17 cellular contexts compared by ENCODE assay signal in genomic region chr2:17911491-17912260, GRCh38. TPM values are rescaled to one million over a fixed set of nuclear protein-coding genes. Genes with fewer than 3 reads are reported as not detected.
DNase-seq lines count a peak whose midpoint lies in the region; ATAC-seq, FAIRE-seq and TF ChIP-seq lines count a peak whose summit lies in the region.
"Had no signal": no experiment of that assay in that cellular context is flagged by ENCODE, and none has a peak within 500 bp of the region (broad histone marks: within the 10 kb centered on the region; RNA-seq: fewer than 3 reads in every experiment).

No MANE protein-coding gene starts in this region.

- 0% methylated on average over 5 of the region's 5 CpGs for WGBS in K562 (ENCODE audit: insufficient coverage, low coverage, missing lambda C conversion rate)

- no peaks in the 10 kb centered on the region for H3K36me3 ChIP-seq in K562 (ENCODE audit: control insufficient read depth, insufficient read depth, low read length)
- H3K36me3 ChIP-seq: ovary, tibial nerve, WERI-Rb-1 had no signal

- no peak overlapping the region for H3K27ac Mint-ChIP-seq in WTC11
- H3K27ac Mint-ChIP-seq: activated naive CD8-positive, alpha-beta T cell had no signal

- TF ChIP-seq EP300 in K562 (IDR thresholded peaks at IDR 0.05; ENCODE audit: low read length), result no peak

- in situ Hi-C loops in K562 (cut with MboI), result no loop called here

- H3K79me2 ChIP-seq in K562 (ENCODE audit: control insufficient read depth, insufficient read depth, low read length), result no peaks in the 10 kb centered on the region

- no peaks in the 10 kb centered on the region; a peak in 1 of 5 replicates for H3K4me1 ChIP-seq in K562 (replicated peaks in 1 of 2; ENCODE audit: control insufficient read depth in 2 of 2, insufficient read depth in 2 of 2, low read length in 2 of 2)

- FAIRE-seq in K562 (lab: Jason Lieb, UNC) (no peak), GM12891 (lab: Jason Lieb, UNC) (no peak)
- FAIRE-seq: GM19239 had no signal

- H3K36me3 Mint-ChIP-seq in WTC11, result peaks cover 17% of the 10 kb centered on the region
- H3K36me3 Mint-ChIP-seq: activated naive CD8-positive, alpha-beta T cell had no signal

- peak; percentile 30 for ATAC-seq in GM18517 (IDR thresholded peaks at IDR 0.05; ENCODE audit: unreplicated experiment)
- peak; percentile 35 for ATAC-seq in GM21526 (IDR thresholded peaks at IDR 0.05; ENCODE audit: low FRiP score, unreplicated experiment)
- peak; percentile 10 for ATAC-seq in HG03095 (IDR thresholded peaks at IDR 0.05; ENCODE audit: unreplicated experiment)
- no peak for ATAC-seq in K562
- no peak for ATAC-seq in WTC11
- no peak for ATAC-seq in GM21447 (IDR thresholded peaks at IDR 0.05; ENCODE audit: unreplicated experiment)

- no peaks in the 10 kb centered on the region for H3K27me3 ChIP-seq in K562 (ENCODE audit: control insufficient read depth in 2 of 2, insufficient read depth in 2 of 2, low read length in 2 of 2)
- H3K27me3 ChIP-seq: ovary, tibial nerve had no signal

- TF ChIP-seq RAD21 in K562 (CRISPR knock-in tag; conservative IDR thresholded peaks at IDR 0.05 in 1 of 2, IDR thresholded peaks at IDR 0.05 in 1 of 2), result no peak

- no peak overlapping the region for H3K9ac ChIP-seq in K562 (ENCODE audit: insufficient read depth in 1 of 2, low read depth in 2 of 2, low read length in 2 of 2)

- H3K9me1 ChIP-seq in K562 (ENCODE audit: control insufficient read depth, insufficient read depth, low read length), result no peaks in the 10 kb centered on the region

- CTCF ChIA-PET in K562 (lab: Yijun Ruan, JAX; ENCODE audit: low intra/inter-chr PET ratio) (no interaction called here), WTC11 (lab: Charles Lee) (interaction anchor here (0.8 to 1.0 kb wide), 2 partner anchors 32 to 60 kb away, joined by 3 read pairs; no protein-coding TSS in a partner anchor)

- H3K4me2 ChIP-seq in K562 (ENCODE audit: insufficient read depth, low read length), result no peak overlapping the region

- H3K9me3 Mint-ChIP-seq in WTC11, result peaks cover 23% of the 10 kb centered on the region

- no peak overlapping the region for H3K4me3 Mint-ChIP-seq in WTC11
- H3K4me3 Mint-ChIP-seq: activated naive CD8-positive, alpha-beta T cell had no signal

- H3K27ac ChIP-seq in K562 (ENCODE audit: extremely low read depth, low read depth, low read length), result no peak overlapping the region
- H3K27ac ChIP-seq: ovary, tibial nerve, WERI-Rb-1 had no signal

- TF ChIP-seq POLR2A in K562 (conservative IDR thresholded peaks at IDR 0.05), result no peak
- no peak for TF ChIP-seq POLR2A in GM12891 (IDR thresholded peaks at IDR 0.05; ENCODE audit: low read depth, low read length)

- peaks cover 47% of the 10 kb centered on the region for H3K4me1 Mint-ChIP-seq in WTC11

- H3K4me3 ChIP-seq in K562, result no peak overlapping the region
- H3K4me3 ChIP-seq: ovary, tibial nerve had no signal

- POLR2A ChIA-PET in K562 (lab: Yijun Ruan, JAX), result no interaction called here
- POLR2A ChIA-PET in WTC11 (lab: Charles Lee), result no interaction called here

- H3K27me3 Mint-ChIP-seq in WTC11 (ENCODE audit: low read depth), result no peaks in the 10 kb centered on the region

- no peak overlapping the region for H2AFZ ChIP-seq in K562 (ENCODE audit: low read depth, low read length)

- no peaks in the 10 kb centered on the region for H3K9me3 ChIP-seq in K562 (replicated peaks; ENCODE audit: control insufficient read depth, insufficient read depth, low read depth, low read length)
- H3K9me3 ChIP-seq: ovary had no signal

- intact Hi-C loops in K562 (cut with micrococcal nuclease), result no loop called here

- DNase-seq in K562 (ENCODE audit: extremely low read depth in 1 of 4, low spot score in 3 of 4) (no peak), GM12891 (ENCODE audit: insufficient read length, low spot score) (no peak), WTC11 (ENCODE audit: low spot score) (no peak)
- DNase-seq in activated CD8-positive, alpha-beta memory T cell treated with anti-CD3 and anti-CD28 coated beads, Interleukin-2, amount 50 U/mL, for 48 hours, result no peak
- DNase-seq: foreskin melanocyte, KBM-7, NCI-H1436, NCI-H510A, ovary, WERI-Rb-1 had no signal

- BruUV-seq in K562 (replicated peaks; lab: Mats Ljungman, UMichigan), result no TSS peak

- TF ChIP-seq CTCF in K562 (IDR thresholded peaks at IDR 0.05 in 2 of 3, conservative IDR thresholded peaks at IDR 0.05 in 1 of 3; ENCODE audit: insufficient read depth in 2 of 3, low read depth in 1 of 3, low read length in 3 of 3) (no peak), WTC11 (IDR thresholded peaks at IDR 0.05) (no peak)

- H4K20me1 ChIP-seq in K562 (replicated peaks; ENCODE audit: control insufficient read depth, insufficient read depth, low read length), result no peaks in the 10 kb centered on the region

TF ChIP-seq in K562, 482 proteins besides CTCF, POLR2A, EP300 and RAD21 (continues in another document):
- TF ChIP-seq ZNF780A (CRISPR knock-in tag; IDR thresholded peaks at IDR 0.05) (no peak), PTTG1 (tag; IDR thresholded peaks at IDR 0.05; ENCODE audit: low read depth) (no peak), ZSCAN32 (CRISPR knock-in tag; IDR thresholded peaks at IDR 0.05) (0 out of 2 replicates have a peak, but pooled peaks have one; percentile 47)

TF ChIP-seq in GM12891, 5 proteins besides CTCF, POLR2A, EP300 and RAD21:
- TF ChIP-seq POLR2AphosphoS5 (IDR thresholded peaks at IDR 0.05; ENCODE audit: low read depth, low read length), result no peak
- TF ChIP-seq POU2F2 (IDR thresholded peaks at IDR 0.05; ENCODE audit: low read depth, low read length), result no peak
- no peak for TF ChIP-seq TAF1 (IDR thresholded peaks at IDR 0.05; ENCODE audit: low read depth, low read length)
- TF ChIP-seq PAX5 (IDR thresholded peaks at IDR 0.05; ENCODE audit: insufficient read depth, low read length, severe bottlenecking), result no peak
- no peak for TF ChIP-seq SPI1 (IDR thresholded peaks at IDR 0.05; ENCODE audit: low read depth, low read length)

TF ChIP-seq in WTC11, 78 proteins besides CTCF, POLR2A, EP300 and RAD21 (continues in another document):
- TF ChIP-seq GRHL2 (CRISPR knock-in tag; IDR thresholded peaks at IDR 0.05; ENCODE audit: insufficient replicate concordance, severe bottlenecking) (no peak), ZBTB21 (CRISPR knock-in tag; IDR thresholded peaks at IDR 0.05; ENCODE audit: borderline replicate concordance) (no peak), SMAD4 (CRISPR knock-in tag; IDR thresholded peaks at IDR 0.05) (no peak), ATF1 (CRISPR knock-in tag; IDR thresholded peaks at IDR 0.05) (no peak), ZNF425 (CRISPR knock-in tag; conservative IDR thresholded peaks at IDR 0.05) (no peak), ZNF121 (CRISPR knock-in tag; IDR thresholded peaks at IDR 0.05) (no peak), JUN (CRISPR knock-in tag; IDR thresholded peaks at IDR 0.05) (no peak)
- TF ChIP-seq, protein P1, sequence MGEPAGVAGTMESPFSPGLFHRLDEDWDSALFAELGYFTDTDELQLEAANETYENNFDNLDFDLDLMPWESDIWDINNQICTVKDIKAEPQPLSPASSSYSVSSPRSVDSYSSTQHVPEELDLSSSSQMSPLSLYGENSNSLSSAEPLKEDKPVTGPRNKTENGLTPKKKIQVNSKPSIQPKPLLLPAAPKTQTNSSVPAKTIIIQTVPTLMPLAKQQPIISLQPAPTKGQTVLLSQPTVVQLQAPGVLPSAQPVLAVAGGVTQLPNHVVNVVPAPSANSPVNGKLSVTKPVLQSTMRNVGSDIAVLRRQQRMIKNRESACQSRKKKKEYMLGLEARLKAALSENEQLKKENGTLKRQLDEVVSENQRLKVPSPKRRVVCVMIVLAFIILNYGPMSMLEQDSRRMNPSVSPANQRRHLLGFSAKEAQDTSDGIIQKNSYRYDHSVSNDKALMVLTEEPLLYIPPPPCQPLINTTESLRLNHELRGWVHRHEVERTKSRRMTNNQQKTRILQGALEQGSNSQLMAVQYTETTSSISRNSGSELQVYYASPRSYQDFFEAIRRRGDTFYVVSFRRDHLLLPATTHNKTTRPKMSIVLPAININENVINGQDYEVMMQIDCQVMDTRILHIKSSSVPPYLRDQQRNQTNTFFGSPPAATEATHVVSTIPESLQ (CRISPR knock-in tag; IDR thresholded peaks at IDR 0.05), result no peak

RNA-seq across cellular contexts. Expression of gene KCNS3, which starts 33.2 kb away (rescaled TPM):
- total RNA-seq in K562 (2011; cell fraction: chromatin; rRNA removed; ENCODE audit: low replicate concordance), result 0.23 and 0.39 TPM in 2 replicates
- 0.17 and 0.26 TPM in 2 replicates for total RNA-seq in K562 (2011; cell fraction: nucleolus; rRNA removed)
- 0.59 and 0.92 TPM in 2 replicates for total RNA-seq in K562 (2011; cell fraction: nucleoplasm; rRNA removed)
- 0.24 and 0.45 TPM in 2 replicates for total RNA-seq in K562 (2014; rRNA removed)
- total RNA-seq in K562 (2014; rRNA removed; fragmentation: Illumina TruSeq; extraction: Trizol), result 0.29 and 0.40 TPM in 2 replicates
- total RNA-seq in K562 (2015; rRNA removed; fragmentation: Illumina TruSeq; extraction: Trizol), result 0.19 and 0.25 TPM in 2 replicates
- total RNA-seq in K562 (2021), result 0.25 and 0.75 TPM in 2 replicates
- 0.28 and 0.49 TPM in 2 replicates for polyA plus RNA-seq in K562 (2011; rRNA removed)
- polyA plus RNA-seq in K562 (2011; cell fraction: cytosol; rRNA removed), result 0.24 and 0.30 TPM in 2 replicates
- 0.13 and 0.29 TPM in 2 replicates for polyA plus RNA-seq in K562 (2011; cell fraction: nucleus; rRNA removed)
- 0.43 and 0.61 TPM in 2 replicates for polyA plus RNA-seq in K562 (2012)
- polyA plus RNA-seq in K562 (2014; fragmentation: Illumina TruSeq; extraction: Trizol), result 0.19 and 0.28 TPM in 2 replicates
- polyA plus RNA-seq in K562 (2014; fragmentation: Nextera tagmentation; extraction: Ambion mirVana), result under 1 TPM; 0.01 to 0.18 TPM
- polyA plus RNA-seq in K562 (2014; rRNA removed), result 0.08 and 0.20 TPM in 2 replicates
- polyA minus RNA-seq in K562 (2011; rRNA and poly(A)+ RNA removed), result 0.39 and 0.45 TPM in 2 replicates
- polyA minus RNA-seq in K562 (2011; cell fraction: cytosol; rRNA and poly(A)+ RNA removed), result not detected in 2 replicates
- polyA minus RNA-seq in K562 (2011; cell fraction: nucleus; rRNA and poly(A)+ RNA removed), result 0.27 and 0.44 TPM in 2 replicates
- not detected for polyA plus RNA-seq in GM12891 (2012; ENCODE audit: low read depth, missing spikeins)
- 17.4 to 25.2 TPM (median 18.1 TPM) in 3 replicates for total RNA-seq in WTC11 (2021)

Comparison
In these comparisons a context has a peak if more than half of its experiments do, and no peak if none do; other contexts are left out.
1. ATAC-seq: peak in GM18517 (single experiment), GM21526 (single experiment) and HG03095 (single experiment); none in K562 (single experiment), WTC11 (single experiment) and GM21447 (single experiment).